Comparison of ENCODE assay signal across 19 cellular contexts in genomic region chrX:13024911-13025454, GRCh38. TPM values are rescaled to one million over a fixed set of nuclear protein-coding genes. Genes with fewer than 3 reads are reported as not detected.
DNase-seq lines count a peak whose midpoint lies in the region; ATAC-seq and TF ChIP-seq lines count a peak whose summit lies in the region.
"Had no signal": no experiment of that assay in that cellular context is flagged by ENCODE, and none has a peak within 500 bp of the region (broad histone marks: within the 10 kb centered on the region; RNA-seq: fewer than 3 reads in every experiment).

No MANE protein-coding gene starts in this region.

- H3K4me1 Mint-ChIP-seq in T-helper 17 cell (peaks cover 26% of the 10 kb centered on the region), immature natural killer cell (peaks cover 50 to 57% of the 10 kb centered on the region in 2 donors), HFFc6 (ENCODE audit: low read depth) (peaks cover 64% of the 10 kb centered on the region)

- H3K36me3 Mint-ChIP-seq in T-helper 17 cell (ENCODE audit: low read depth) = peaks cover 2% of the 10 kb centered on the region
- no peaks in the 10 kb centered on the region for H3K36me3 Mint-ChIP-seq in immature natural killer cell
- no peaks in the 10 kb centered on the region for H3K36me3 Mint-ChIP-seq in HFFc6 (ENCODE audit: low read depth)

- H3K27ac Mint-ChIP-seq in T-helper 17 cell (peak overlapping the region; percentile 97), immature natural killer cell (peak overlapping the region in 4 of 6 donors; percentile 36 to 80 (median 49)), HFFc6 (no peak overlapping the region)

- H3K9me3 ChIP-seq in left ventricle myocardium inferior (replicated peaks) = no peaks in the 10 kb centered on the region
- no peaks in the 10 kb centered on the region for H3K9me3 ChIP-seq in T-helper 17 cell (ENCODE audit: control insufficient read depth, low read length, poor library complexity, severe bottlenecking)
- H3K9me3 ChIP-seq: ovary, suprapubic skin had no signal

- TF ChIP-seq CTCF in left ventricle myocardium inferior (IDR thresholded peaks at IDR 0.05; ENCODE audit: borderline replicate concordance) = no peak
- no peak for TF ChIP-seq CTCF in HFFc6 (IDR thresholded peaks at IDR 0.05)

- H3K4me3 Mint-ChIP-seq in T-helper 17 cell = peak overlapping the region; percentile 79
- H3K4me3 Mint-ChIP-seq in immature natural killer cell = no peak overlapping the region
- no peak overlapping the region for H3K4me3 Mint-ChIP-seq in HFFc6

- H3K4me3 ChIP-seq in left ventricle myocardium inferior = no peak overlapping the region
- H3K4me3 ChIP-seq: ovary, suprapubic skin had no signal

- no peaks in the 10 kb centered on the region for H3K27me3 ChIP-seq in left ventricle myocardium inferior (ENCODE audit: low read depth)
- H3K27me3 ChIP-seq: foreskin keratinocyte, ovary, suprapubic skin had no signal

- no peaks in the 10 kb centered on the region for H3K36me3 ChIP-seq in left ventricle myocardium inferior
- H3K36me3 ChIP-seq: ovary, suprapubic skin had no signal

- DNase-seq in left ventricle myocardium inferior = no peak
- no peak for DNase-seq in left cardiac atrium
- DNase-seq in T-helper 17 cell = no peak
- no peak for DNase-seq in immature natural killer cell
- DNase-seq in NCI-H1092 (lab: John Stamatoyannopoulos, UW) = no peak
- no peak for DNase-seq in NCI-H2171 (lab: John Stamatoyannopoulos, UW)
- DNase-seq in HFFc6 = no peak
- DNase-seq: activated CD8-positive, alpha-beta memory T cell treated with anti-CD3 and anti-CD28 coated beads for 24 hours; activated effector memory CD4-positive, alpha-beta T cell treated with Interleukin-2 at 50 U/mL for 16 hours; COR-L47; foreskin keratinocyte; GDM1; left colon; NCI-H1048; ovary; PC-3; stimulated activated CD4-positive, alpha-beta T cell treated with anti-CD3 and anti-CD28 coated beads, Interleukin-2, amount 100 ng/mL, for 24 hours had no signal

- no peak for ATAC-seq in left cardiac atrium
- no peak for ATAC-seq in T-helper 17 cell
- no peak for ATAC-seq in GM18519 (IDR thresholded peaks at IDR 0.05; ENCODE audit: low FRiP score, unreplicated experiment)
- ATAC-seq: foreskin keratinocyte, PC-3 had no signal

- H3K9me3 Mint-ChIP-seq in immature natural killer cell (peaks cover 0 to 2% (median 0%) of the 10 kb centered on the region in 6 donors), HFFc6 (no peaks in the 10 kb centered on the region)

- H3K4me1 ChIP-seq in left ventricle myocardium inferior = peaks cover 19% of the 10 kb centered on the region

- intact Hi-C loops in left ventricle myocardium inferior (cut with micrococcal nuclease) (no loop called here), left cardiac atrium (cut with DNase I) (no loop called here)

- peak overlapping the region; percentile 36 for H3K27ac ChIP-seq in left ventricle myocardium inferior (replicated peaks)
- H3K27ac ChIP-seq: foreskin keratinocyte, ovary, suprapubic skin had no signal

- H3K27me3 Mint-ChIP-seq in T-helper 17 cell (no peaks in the 10 kb centered on the region), immature natural killer cell (ENCODE audit: low read depth in 3 of 3) (peaks cover 2 to 13% (median 12%) of the 10 kb centered on the region in 3 donors), HFFc6 (ENCODE audit: insufficient read depth) (no peaks in the 10 kb centered on the region)

RNA-seq across cellular contexts. Expression of gene FAM9C, which starts 19.4 kb away (rescaled TPM):
- total RNA-seq in left ventricle myocardium inferior = not detected
- total RNA-seq in left cardiac atrium = not detected
- total RNA-seq in T-helper 17 cell = not detected
- not detected for polyA plus RNA-seq in immature natural killer cell
- total RNA-seq in HFFc6 (2021; fragmentation: NEBNext Ultra II Directional; extraction: Animal tissue kit (Norgen Biotek cat#: 25700)) = not detected
- total RNA-seq: foreskin keratinocyte, PC-3, suprapubic skin had no signal
- polyA plus RNA-seq: foreskin keratinocyte had no signal

RNA-seq across cellular contexts. Expression of gene TMSB4X, which starts 50.1 kb away (rescaled TPM):
- total RNA-seq in left ventricle myocardium inferior (955 TPM), left cardiac atrium (1,000 to 10,000 TPM; 1,546 to 1,715 TPM), T-helper 17 cell (1,000 to 10,000 TPM; 5,781 to 7,183 TPM)
- over 10,000 TPM; 26,219 to 39,735 (median 28,691) TPM for polyA plus RNA-seq in immature natural killer cell
- 1,000 to 10,000 TPM; 2,364 to 3,067 (median 2,845) TPM for total RNA-seq in HFFc6 (2021; fragmentation: NEBNext Ultra II Directional; extraction: Animal tissue kit (Norgen Biotek cat#: 25700))
